ENCODE assay signal across 9 cellular contexts in genomic region chr6:167832497-167833395, GRCh38. TPM values are rescaled to one million over a fixed set of nuclear protein-coding genes. Genes with fewer than 3 reads are reported as not detected.
DNase-seq lines count a peak whose midpoint lies in the region; ATAC-seq and TF ChIP-seq lines count a peak whose summit lies in the region.
"Had no signal": no experiment of that assay in that cellular context is flagged by ENCODE, and none has a peak within 500 bp of the region (broad histone marks: within the 10 kb centered on the region; RNA-seq: fewer than 3 reads in every experiment).

No MANE protein-coding gene starts in this region.

- no peak overlapping the region for H3K14ac ChIP-seq in IMR-90 (replicated peaks; ENCODE audit: low read depth, low read length)

- no peak overlapping the region for H3K56ac ChIP-seq in IMR-90 (ENCODE audit: extremely low read depth, insufficient read depth, low read length)

- H3K9ac ChIP-seq in IMR-90 (ENCODE audit: low read depth, low read length), result no peak overlapping the region

- no peak overlapping the region for H4K91ac ChIP-seq in IMR-90 (ENCODE audit: insufficient read depth, low read depth, low read length)

- no peak overlapping the region for H3K4ac ChIP-seq in IMR-90 (ENCODE audit: low read depth, low read length)

- WGBS in IMR-90 (ENCODE audit: extremely low coverage in 2 of 2, insufficient read length in 1 of 2), 2 experiments, result no CpG with 5 or more reads among the region's 4 CpGs
- 27 to 40% methylated on average over 4 of the region's 4 CpGs for WGBS in esophagus, 2 donors

- no peak overlapping the region for H2AK5ac ChIP-seq in IMR-90 (ENCODE audit: low read depth, low read length)

- no peak for TF ChIP-seq RAD21 in IMR-90 (IDR thresholded peaks at IDR 0.05; ENCODE audit: low read length)

- H3K36me3 ChIP-seq in IMR-90 (ENCODE audit: control insufficient read depth, insufficient read depth, low read length) (no peaks in the 10 kb centered on the region), esophagus (ENCODE audit: control insufficient read depth in 2 of 2, insufficient read depth in 2 of 2, low read length in 1 of 2) (no peaks in the 10 kb centered on the region)

- no peak for TF ChIP-seq POLR2A in IMR-90 (IDR thresholded peaks at IDR 0.05; ENCODE audit: low read depth, low read length)

- no peaks in the 10 kb centered on the region for H3K9me3 ChIP-seq in IMR-90 (ENCODE audit: control insufficient read depth, insufficient read depth, low read length)
- H3K9me3 ChIP-seq in esophagus (ENCODE audit: control insufficient read depth in 2 of 2, insufficient read depth in 1 of 2, low read depth in 1 of 2, low read length in 1 of 2), result no peaks in the 10 kb centered on the region

- dilution Hi-C loops in IMR-90 (cut with HindIII; ENCODE audit: low sequenced_read_pairs, unreplicated experiment), result no loop called here

- H3K27ac ChIP-seq in IMR-90 (ENCODE audit: insufficient read depth, low read length) (no peak overlapping the region), esophagus (ENCODE audit: low read depth in 2 of 2, low read length in 1 of 2) (peak overlapping the region; percentile 35 to 68)

- H3K4me3 Mint-ChIP-seq in stimulated activated naive CD8-positive, alpha-beta T cell treated with anti-CD3 and anti-CD28 coated beads, Interleukin-15, Interleukin-2, amounts not matched to agents 100 ng/mL and 50 ng/mL, for 24 hours, result peak overlapping the region; percentile 35

- peaks cover 31% of the 10 kb centered on the region for H3K4me1 Mint-ChIP-seq in stimulated activated naive CD8-positive, alpha-beta T cell treated with anti-CD3 and anti-CD28 coated beads, Interleukin-15, Interleukin-2, amounts not matched to agents 100 ng/mL and 50 ng/mL, for 24 hours (ENCODE audit: low read depth)

- H3K4me2 ChIP-seq in IMR-90 (ENCODE audit: low read depth, low read length), result no peak overlapping the region

- no peak for DNase-seq in stimulated activated naive CD8-positive, alpha-beta T cell treated with anti-CD3 and anti-CD28 coated beads, Interleukin-15, Interleukin-2, amounts not matched to agents 100 U/mL and 50 U/mL, for 24 hours
- DNase-seq in IMR-90, result peak; percentile 33
- DNase-seq in H4 (ENCODE audit: low spot score), result no peak
- no peak for DNase-seq in AG20443 (ENCODE audit: low spot score)
- DNase-seq: stimulated activated naive CD4-positive, alpha-beta T cell treated with Interleukin-2 at 50 U/mL for 16 hours had no signal

- in situ Hi-C loops in IMR-90 (cut with MboI; ENCODE audit: low sequenced_read_pairs), result no loop called here

- peak overlapping the region; percentile 45 for H3K27ac Mint-ChIP-seq in stimulated activated naive CD8-positive, alpha-beta T cell treated with anti-CD3 and anti-CD28 coated beads, Interleukin-15, Interleukin-2, amounts not matched to agents 100 ng/mL and 50 ng/mL, for 24 hours

- H3K4me1 ChIP-seq in IMR-90 (ENCODE audit: control insufficient read depth, insufficient read depth, low read length), result no peaks in the 10 kb centered on the region
- no peaks in the 10 kb centered on the region for H3K4me1 ChIP-seq in esophagus (ENCODE audit: control insufficient read depth in 2 of 2, insufficient read depth in 2 of 2, low read length in 1 of 2)

- no peak overlapping the region for H2BK5ac ChIP-seq in IMR-90 (ENCODE audit: low read depth, low read length, poor library complexity, severe bottlenecking)

- no peak overlapping the region for H2BK15ac ChIP-seq in IMR-90 (ENCODE audit: low read depth, low read length)

- POLR2A ChIA-PET in IMR-90 (lab: Charles Lee; ENCODE audit: unreplicated experiment), result no interaction called here

- no peaks in the 10 kb centered on the region for H3K9me1 ChIP-seq in IMR-90 (ENCODE audit: insufficient read depth, low read length)

- H3K79me1 ChIP-seq in IMR-90 (ENCODE audit: low read depth in 1 of 2, low read length in 2 of 2), result peaks cover 16 to 24% of the 10 kb centered on the region in 2 experiments

- H4K20me1 ChIP-seq in IMR-90 (ENCODE audit: insufficient read depth, low read length), result peaks cover 16% of the 10 kb centered on the region

- H3K36me3 Mint-ChIP-seq in stimulated activated naive CD8-positive, alpha-beta T cell treated with anti-CD3 and anti-CD28 coated beads, Interleukin-15, Interleukin-2, amounts not matched to agents 100 ng/mL and 50 ng/mL, for 24 hours (ENCODE audit: low read depth), result no peaks in the 10 kb centered on the region

- no peaks in the 10 kb centered on the region for H3K27me3 ChIP-seq in IMR-90 (ENCODE audit: control insufficient read depth, insufficient read depth, low read length)
- H3K27me3 ChIP-seq in esophagus (ENCODE audit: control insufficient read depth in 1 of 2, insufficient read depth in 2 of 2, low read length in 2 of 2), result no peaks in the 10 kb centered on the region

- H3K4me3 ChIP-seq in IMR-90 (ENCODE audit: insufficient read depth, low read depth, low read length) (no peak overlapping the region), esophagus (ENCODE audit: low read depth in 1 of 2, low read length in 2 of 2) (peak overlapping the region in 1 of 2 donors; percentile 33)

- H3K9me3 Mint-ChIP-seq in stimulated activated naive CD8-positive, alpha-beta T cell treated with anti-CD3 and anti-CD28 coated beads, Interleukin-15, Interleukin-2, amounts not matched to agents 100 ng/mL and 50 ng/mL, for 24 hours, result no peaks in the 10 kb centered on the region

- H3K23ac ChIP-seq in IMR-90 (ENCODE audit: low read depth, low read length), result no peak overlapping the region

- H2AFZ ChIP-seq in IMR-90 (replicated peaks; ENCODE audit: low read length, poor library complexity), result no peak overlapping the region

- no peak for ATAC-seq in stimulated activated naive CD8-positive, alpha-beta T cell treated with anti-CD3 and anti-CD28 coated beads, Interleukin-15, Interleukin-2, amounts not matched to agents 100 U/mL and 50 U/mL, for 24 hours
- ATAC-seq in IMR-90 (ENCODE audit: low read depth) (no peak), GM18517 (IDR thresholded peaks at IDR 0.05; ENCODE audit: unreplicated experiment) (no peak), GM18870 (IDR thresholded peaks at IDR 0.05; ENCODE audit: unreplicated experiment) (no peak)

- no peak overlapping the region for H3K18ac ChIP-seq in IMR-90 (ENCODE audit: low read depth, low read length)

- BruUV-seq in IMR-90 (replicated peaks; lab: Mats Ljungman, UMichigan), result no TSS peak

- no peak overlapping the region for H4K8ac ChIP-seq in IMR-90 (ENCODE audit: low read depth in 2 of 2, low read length in 2 of 2)

- no peak for TF ChIP-seq CTCF in IMR-90 (conservative IDR thresholded peaks at IDR 0.05; ENCODE audit: low read depth, low read length)

- CTCF ChIA-PET in IMR-90 (lab: Yijun Ruan, JAX), result no interaction called here

- intact Hi-C loops in IMR-90 (cut with micrococcal nuclease), result loop anchor here (2.0 kb wide), 1 partner anchor 16 kb away; no protein-coding TSS in a partner anchor

- H2BK120ac ChIP-seq in IMR-90 (ENCODE audit: low read depth, low read length), result no peak overlapping the region

- H2BK20ac ChIP-seq in IMR-90 (ENCODE audit: low read depth, low read length), result no peak overlapping the region

- H3K27me3 Mint-ChIP-seq in stimulated activated naive CD8-positive, alpha-beta T cell treated with anti-CD3 and anti-CD28 coated beads, Interleukin-15, Interleukin-2, amounts not matched to agents 100 ng/mL and 50 ng/mL, for 24 hours, result peaks cover 66% of the 10 kb centered on the region

- no peak overlapping the region for H2AK9ac ChIP-seq in IMR-90 (replicated peaks; ENCODE audit: low read depth, low read length, poor library complexity)

- no peak overlapping the region for H4K5ac ChIP-seq in IMR-90 (ENCODE audit: low read depth, low read length)

TF ChIP-seq in IMR-90, 13 proteins besides CTCF, POLR2A, EP300 and RAD21:
- TF ChIP-seq, protein P1, sequence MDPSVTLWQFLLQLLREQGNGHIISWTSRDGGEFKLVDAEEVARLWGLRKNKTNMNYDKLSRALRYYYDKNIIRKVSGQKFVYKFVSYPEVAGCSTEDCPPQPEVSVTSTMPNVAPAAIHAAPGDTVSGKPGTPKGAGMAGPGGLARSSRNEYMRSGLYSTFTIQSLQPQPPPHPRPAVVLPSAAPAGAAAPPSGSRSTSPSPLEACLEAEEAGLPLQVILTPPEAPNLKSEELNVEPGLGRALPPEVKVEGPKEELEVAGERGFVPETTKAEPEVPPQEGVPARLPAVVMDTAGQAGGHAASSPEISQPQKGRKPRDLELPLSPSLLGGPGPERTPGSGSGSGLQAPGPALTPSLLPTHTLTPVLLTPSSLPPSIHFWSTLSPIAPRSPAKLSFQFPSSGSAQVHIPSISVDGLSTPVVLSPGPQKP (IDR thresholded peaks at IDR 0.05; ENCODE audit: borderline replicate concordance, low read depth, low read length), result no peak
- no peak for TF ChIP-seq USF2 (IDR thresholded peaks at IDR 0.05; ENCODE audit: low read depth, low read length)
- no peak for TF ChIP-seq MAFK (IDR thresholded peaks at IDR 0.05; ENCODE audit: low read depth, low read length)
- no peak for TF ChIP-seq SMC3 (IDR thresholded peaks at IDR 0.05; ENCODE audit: low read depth, low read length)
- no peak for TF ChIP-seq BHLHE40 (IDR thresholded peaks at IDR 0.05; ENCODE audit: low read depth, low read length)
- no peak for TF ChIP-seq RCOR1 (IDR thresholded peaks at IDR 0.05; ENCODE audit: insufficient replicate concordance, low read length)
- TF ChIP-seq MXI1 (IDR thresholded peaks at IDR 0.05; ENCODE audit: borderline replicate concordance, low read depth, low read length), result no peak
- TF ChIP-seq FOS (IDR thresholded peaks at IDR 0.05; ENCODE audit: low read depth, low read length), result no peak
- TF ChIP-seq RFX5 (IDR thresholded peaks at IDR 0.05; ENCODE audit: low read depth, low read length), result no peak
- no peak for TF ChIP-seq MAZ (IDR thresholded peaks at IDR 0.05; ENCODE audit: borderline replicate concordance, low read depth, low read length)
- no peak for TF ChIP-seq NFE2L2 (IDR thresholded peaks at IDR 0.05; ENCODE audit: low read depth, low read length)
- no peak for TF ChIP-seq CEBPB (IDR thresholded peaks at IDR 0.05; ENCODE audit: low read depth, low read length)
- no peak for TF ChIP-seq CHD1 (IDR thresholded peaks at IDR 0.05; ENCODE audit: low read depth, low read length)
TF ChIP-seq in IMR-90: peak in this region for 0.

RNA-seq across cellular contexts. Expression of gene AFDN, which starts 6.0 kb away (rescaled TPM):
- 20.8 and 23.3 TPM in 2 replicates for total RNA-seq in IMR-90 (2012; rRNA removed)
- polyA plus RNA-seq in IMR-90 (2012; rRNA removed), result 11.6 and 12.4 TPM in 2 replicates
- 3.8 and 5.4 TPM in 2 replicates for polyA plus RNA-seq in IMR-90 (2012; cell fraction: cytosol; rRNA removed)
- polyA plus RNA-seq in IMR-90 (2012; cell fraction: nucleus; rRNA removed; ENCODE audit: low replicate concordance), result 13.6 and 53.3 TPM in 2 replicates
- 100 to 1,000 TPM in 1 of 2 donors, 10 to 100 TPM in 1; 91.7 to 124 TPM for polyA plus RNA-seq in esophagus
- 11.4 and 13.5 TPM in 2 replicates for total RNA-seq in H4 (2014; rRNA removed; shearing (Covaris generic))
